Comparison of ENCODE assay signal across 21 cellular contexts in genomic region chr13:27496851-27497250, GRCh38.
"Had no signal": no experiment of that assay in that cellular context is flagged by ENCODE, and none has a peak within 500 bp of the region (broad histone marks: within the 10 kb centered on the region; RNA-seq: fewer than 3 reads in every experiment).

No MANE protein-coding gene starts in this region.

- H3K27me3 ChIP-seq: left lung, right lobe of liver, thyroid gland, upper lobe of right lung had no signal

- H3K4me3 ChIP-seq: left lung, lung, prostate gland, right lobe of liver, skin epidermis, thyroid gland, upper lobe of right lung had no signal

- DNase-seq: activated CD4-positive, alpha-beta T cell treated with anti-CD3 and anti-CD28 coated beads, Interleukin-2, amount 10 ng/mL, durations not matched to agents 7 days and 5 days; activated CD4-positive, CD25-positive, alpha-beta regulatory T cell treated with anti-CD3 and anti-CD28 coated beads, Interleukin-2, amount 50 U/mL, for 72 hours; activated gamma-delta T cell treated with Interleukin-2 at 50 U/mL for 16 hours; activated T-cell treated with anti-CD3 and anti-CD28 coated beads, Interleukin-2, amount 50 U/mL, for 1 hour; aorta; caudate nucleus; dermis blood vessel endothelial cell; effector CD8-positive, alpha-beta T cell; erythroblast; foreskin fibroblast; left lung; naive B cell; right lobe of liver; stimulated activated CD4-positive, alpha-beta T cell treated with anti-CD3 and anti-CD28 coated beads, Interleukin-1b, Interleukin-23, amount 100 ng/mL, for 48 hours; substantia nigra; T-helper 2 cell; thyroid gland; upper lobe of right lung had no signal

- H3K36me3 ChIP-seq: left lung, prostate gland, right lobe of liver, thyroid gland, upper lobe of right lung had no signal
